Comparison of ENCODE assay signal across 1 cellular context in the genomic region with DNA sequence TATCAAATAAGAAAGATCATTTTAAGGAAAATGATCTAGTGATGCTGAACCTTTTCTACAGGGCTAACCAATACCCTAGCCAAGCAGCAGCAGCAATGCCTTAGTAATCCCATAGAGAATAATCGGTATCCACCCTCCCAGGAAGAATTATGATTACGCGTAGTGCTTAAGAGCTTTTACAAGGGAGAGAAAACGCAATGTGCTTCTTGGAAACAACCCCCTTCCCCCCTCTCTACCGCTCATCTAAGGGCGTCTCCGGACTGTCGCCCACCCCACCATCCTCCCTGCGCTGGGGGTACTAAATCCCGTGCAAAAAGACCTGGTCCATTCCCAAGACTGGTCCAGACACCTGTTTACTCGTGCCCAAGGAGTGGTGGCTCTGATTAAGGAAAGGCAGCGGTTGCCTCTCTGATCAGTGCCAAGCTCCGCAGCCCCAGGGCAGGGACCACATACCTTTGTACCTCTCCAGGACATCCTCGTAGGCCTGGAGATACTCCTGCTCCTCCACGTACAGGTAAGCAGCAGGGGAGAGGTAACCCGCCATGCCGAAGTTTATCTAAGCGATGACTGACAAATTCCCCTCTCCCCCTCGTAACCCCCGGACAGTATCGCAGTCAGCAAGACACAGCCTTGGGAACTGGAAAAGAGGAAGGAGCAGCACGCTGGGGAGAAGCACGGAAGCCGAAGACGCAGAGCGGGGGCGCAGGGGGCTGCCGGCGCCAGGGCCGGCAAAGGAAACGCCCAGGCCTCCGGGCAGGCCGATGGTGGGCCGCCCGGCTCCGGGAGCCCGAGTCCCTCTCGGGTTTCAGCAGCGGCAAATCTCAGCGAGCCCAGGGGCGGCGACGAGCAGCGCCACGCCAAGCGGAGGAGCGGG.
A peak's percentile ranks its signal among the peaks of the same experiment; 100 is the strongest.
TF ChIP-seq lines count a peak whose summit lies in the region.

No MANE protein-coding gene starts in this region.

TF ChIP-seq in HEK293, 187 proteins besides CTCF, POLR2A, EP300 and RAD21 (continued from another document and continues in another):
- TF ChIP-seq ZNF513 (tag by site-specific recombination; IDR thresholded peaks at IDR 0.05) (no peak), ZNF670 (tag by site-specific recombination; IDR thresholded peaks at IDR 0.05; ENCODE audit: low read depth) (no peak), ZBTB20 (tag by site-specific recombination; IDR thresholded peaks at IDR 0.05) (peak; percentile 56; the same call in 1 of the 2 replicates), ZNF521 (tag by site-specific recombination; IDR thresholded peaks at IDR 0.05) (no peak), ZXDB (tag by site-specific recombination; IDR thresholded peaks at IDR 0.05) (peak; percentile 64; the same call in 1 of the 2 replicates), ZNF169 (tag by site-specific recombination; IDR thresholded peaks at IDR 0.05) (no peak), ZNF221 (tag by site-specific recombination; IDR thresholded peaks at IDR 0.05; ENCODE audit: borderline replicate concordance) (no peak), GLI2 (tag by site-specific recombination; IDR thresholded peaks at IDR 0.05; ENCODE audit: borderline replicate concordance, low read depth) (no peak), ZFHX2 (tag by site-specific recombination; conservative IDR thresholded peaks at IDR 0.05) (peak; percentile 64), ZFP41 (tag by site-specific recombination; IDR thresholded peaks at IDR 0.05; ENCODE audit: borderline replicate concordance) (no peak), TSHZ1 (tag by site-specific recombination; IDR thresholded peaks at IDR 0.05; ENCODE audit: borderline replicate concordance) (no peak), ZNF174 (tag by site-specific recombination; IDR thresholded peaks at IDR 0.05) (no peak), HOXD13 (CRISPR knock-in tag; IDR thresholded peaks at IDR 0.05; ENCODE audit: borderline replicate concordance) (no peak), ZNF596 (tag by site-specific recombination; IDR thresholded peaks at IDR 0.05) (no peak), GLIS1 (tag by site-specific recombination; IDR thresholded peaks at IDR 0.05) (peak; percentile 24), KLF9 (tag by site-specific recombination; IDR thresholded peaks at IDR 0.05; ENCODE audit: low read depth) (peak; percentile 36), ZBTB8A (tag by site-specific recombination; IDR thresholded peaks at IDR 0.05) (peak; percentile 40; the same call in 1 of the 2 replicates), SETDB1 (IDR thresholded peaks at IDR 0.05; ENCODE audit: insufficient read length, low read length) (no peak), ZNF645 (tag by site-specific recombination; IDR thresholded peaks at IDR 0.05) (no peak), ZBTB1 (tag by site-specific recombination; IDR thresholded peaks at IDR 0.05) (no peak), ZNF146 (tag by site-specific recombination; IDR thresholded peaks at IDR 0.05) (no peak), BCL11A (tag by site-specific recombination; IDR thresholded peaks at IDR 0.05; ENCODE audit: low read depth) (no peak), ZNF529 (tag by site-specific recombination; IDR thresholded peaks at IDR 0.05; ENCODE audit: insufficient replicate concordance) (no peak), ZNF138 (tag by site-specific recombination; IDR thresholded peaks at IDR 0.05; ENCODE audit: borderline replicate concordance) (no peak), OVOL3 (tag by site-specific recombination; IDR thresholded peaks at IDR 0.05) (no peak), MEIS1 (CRISPR knock-in tag; IDR thresholded peaks at IDR 0.05; ENCODE audit: borderline replicate concordance) (no peak), ZNF324 (tag by site-specific recombination; IDR thresholded peaks at IDR 0.05) (no peak), TRIM28 (IDR thresholded peaks at IDR 0.05; ENCODE audit: borderline replicate concordance, low read length) (no peak), PRDM1 (tag by site-specific recombination; IDR thresholded peaks at IDR 0.05) (no peak), ZNF175 (tag by site-specific recombination; IDR thresholded peaks at IDR 0.05) (no peak), ZNF626 (tag by site-specific recombination; IDR thresholded peaks at IDR 0.05) (no peak), ZBTB21 (tag by site-specific recombination; IDR thresholded peaks at IDR 0.05) (no peak), ZNF114 (tag by site-specific recombination; IDR thresholded peaks at IDR 0.05) (no peak), RBAK (tag by site-specific recombination; IDR thresholded peaks at IDR 0.05) (no peak), ZNF830 (tag by site-specific recombination; IDR thresholded peaks at IDR 0.05; ENCODE audit: low read depth) (no peak), ZNF19 (tag by site-specific recombination; IDR thresholded peaks at IDR 0.05; ENCODE audit: low read depth) (no peak), ZNF677 (tag by site-specific recombination; IDR thresholded peaks at IDR 0.05) (0 out of 2 replicates have a peak, but pooled peaks have one; percentile 17), GLIS2 (tag by site-specific recombination; IDR thresholded peaks at IDR 0.05) (peak; percentile 61), ZNF768 (tag by site-specific recombination; IDR thresholded peaks at IDR 0.05) (no peak), ZNF37A (tag by site-specific recombination; IDR thresholded peaks at IDR 0.05) (no peak), ZNF274 (IDR thresholded peaks at IDR 0.05; ENCODE audit: low read length) (no peak), ZNF274 (tag by site-specific recombination; IDR thresholded peaks at IDR 0.05; ENCODE audit: borderline replicate concordance) (no peak), ZNF837 (tag by site-specific recombination; IDR thresholded peaks at IDR 0.05) (no peak), ZNF433 (tag by site-specific recombination; IDR thresholded peaks at IDR 0.05; ENCODE audit: low read depth) (no peak), ZNF664 (tag by site-specific recombination; IDR thresholded peaks at IDR 0.05) (no peak)
- TF ChIP-seq, protein P1, sequence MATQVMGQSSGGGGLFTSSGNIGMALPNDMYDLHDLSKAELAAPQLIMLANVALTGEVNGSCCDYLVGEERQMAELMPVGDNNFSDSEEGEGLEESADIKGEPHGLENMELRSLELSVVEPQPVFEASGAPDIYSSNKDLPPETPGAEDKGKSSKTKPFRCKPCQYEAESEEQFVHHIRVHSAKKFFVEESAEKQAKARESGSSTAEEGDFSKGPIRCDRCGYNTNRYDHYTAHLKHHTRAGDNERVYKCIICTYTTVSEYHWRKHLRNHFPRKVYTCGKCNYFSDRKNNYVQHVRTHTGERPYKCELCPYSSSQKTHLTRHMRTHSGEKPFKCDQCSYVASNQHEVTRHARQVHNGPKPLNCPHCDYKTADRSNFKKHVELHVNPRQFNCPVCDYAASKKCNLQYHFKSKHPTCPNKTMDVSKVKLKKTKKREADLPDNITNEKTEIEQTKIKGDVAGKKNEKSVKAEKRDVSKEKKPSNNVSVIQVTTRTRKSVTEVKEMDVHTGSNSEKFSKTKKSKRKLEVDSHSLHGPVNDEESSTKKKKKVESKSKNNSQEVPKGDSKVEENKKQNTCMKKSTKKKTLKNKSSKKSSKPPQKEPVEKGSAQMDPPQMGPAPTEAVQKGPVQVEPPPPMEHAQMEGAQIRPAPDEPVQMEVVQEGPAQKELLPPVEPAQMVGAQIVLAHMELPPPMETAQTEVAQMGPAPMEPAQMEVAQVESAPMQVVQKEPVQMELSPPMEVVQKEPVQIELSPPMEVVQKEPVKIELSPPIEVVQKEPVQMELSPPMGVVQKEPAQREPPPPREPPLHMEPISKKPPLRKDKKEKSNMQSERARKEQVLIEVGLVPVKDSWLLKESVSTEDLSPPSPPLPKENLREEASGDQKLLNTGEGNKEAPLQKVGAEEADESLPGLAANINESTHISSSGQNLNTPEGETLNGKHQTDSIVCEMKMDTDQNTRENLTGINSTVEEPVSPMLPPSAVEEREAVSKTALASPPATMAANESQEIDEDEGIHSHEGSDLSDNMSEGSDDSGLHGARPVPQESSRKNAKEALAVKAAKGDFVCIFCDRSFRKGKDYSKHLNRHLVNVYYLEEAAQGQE (tag by site-specific recombination; IDR thresholded peaks at IDR 0.05): no peak
- TF ChIP-seq, protein P2, sequence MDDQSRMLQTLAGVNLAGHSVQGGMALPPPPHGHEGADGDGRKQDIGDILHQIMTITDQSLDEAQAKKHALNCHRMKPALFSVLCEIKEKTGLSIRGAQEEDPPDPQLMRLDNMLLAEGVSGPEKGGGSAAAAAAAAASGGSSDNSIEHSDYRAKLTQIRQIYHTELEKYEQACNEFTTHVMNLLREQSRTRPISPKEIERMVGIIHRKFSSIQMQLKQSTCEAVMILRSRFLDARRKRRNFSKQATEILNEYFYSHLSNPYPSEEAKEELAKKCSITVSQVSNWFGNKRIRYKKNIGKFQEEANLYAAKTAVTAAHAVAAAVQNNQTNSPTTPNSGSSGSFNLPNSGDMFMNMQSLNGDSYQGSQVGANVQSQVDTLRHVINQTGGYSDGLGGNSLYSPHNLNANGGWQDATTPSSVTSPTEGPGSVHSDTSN (CRISPR knock-in tag; IDR thresholded peaks at IDR 0.05): no peak
- TF ChIP-seq, protein P3, sequence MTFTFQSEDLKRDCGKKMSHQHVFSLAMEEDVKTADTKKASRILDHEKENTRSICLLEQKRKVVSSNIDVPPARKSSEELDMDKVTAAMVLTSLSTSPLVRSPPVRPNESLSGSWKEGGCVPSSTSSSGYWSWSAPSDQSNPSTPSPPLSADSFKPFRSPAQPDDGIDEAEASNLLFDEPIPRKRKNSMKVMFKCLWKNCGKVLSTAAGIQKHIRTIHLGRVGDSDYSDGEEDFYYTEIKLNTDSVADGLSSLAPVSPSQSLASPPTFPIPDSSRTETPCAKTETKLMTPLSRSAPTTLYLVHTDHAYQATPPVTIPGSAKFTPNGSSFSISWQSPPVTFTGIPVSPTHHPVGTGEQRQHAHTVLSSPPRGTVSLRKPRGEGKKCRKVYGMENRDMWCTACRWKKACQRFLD (tag by site-specific recombination; IDR thresholded peaks at IDR 0.05): no peak
- TF ChIP-seq, protein P4, sequence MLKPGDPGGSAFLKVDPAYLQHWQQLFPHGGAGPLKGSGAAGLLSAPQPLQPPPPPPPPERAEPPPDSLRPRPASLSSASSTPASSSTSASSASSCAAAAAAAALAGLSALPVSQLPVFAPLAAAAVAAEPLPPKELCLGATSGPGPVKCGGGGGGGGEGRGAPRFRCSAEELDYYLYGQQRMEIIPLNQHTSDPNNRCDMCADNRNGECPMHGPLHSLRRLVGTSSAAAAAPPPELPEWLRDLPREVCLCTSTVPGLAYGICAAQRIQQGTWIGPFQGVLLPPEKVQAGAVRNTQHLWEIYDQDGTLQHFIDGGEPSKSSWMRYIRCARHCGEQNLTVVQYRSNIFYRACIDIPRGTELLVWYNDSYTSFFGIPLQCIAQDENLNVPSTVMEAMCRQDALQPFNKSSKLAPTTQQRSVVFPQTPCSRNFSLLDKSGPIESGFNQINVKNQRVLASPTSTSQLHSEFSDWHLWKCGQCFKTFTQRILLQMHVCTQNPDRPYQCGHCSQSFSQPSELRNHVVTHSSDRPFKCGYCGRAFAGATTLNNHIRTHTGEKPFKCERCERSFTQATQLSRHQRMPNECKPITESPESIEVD (tag by site-specific recombination; IDR thresholded peaks at IDR 0.05): peak; percentile 40
- TF ChIP-seq, protein P5, sequence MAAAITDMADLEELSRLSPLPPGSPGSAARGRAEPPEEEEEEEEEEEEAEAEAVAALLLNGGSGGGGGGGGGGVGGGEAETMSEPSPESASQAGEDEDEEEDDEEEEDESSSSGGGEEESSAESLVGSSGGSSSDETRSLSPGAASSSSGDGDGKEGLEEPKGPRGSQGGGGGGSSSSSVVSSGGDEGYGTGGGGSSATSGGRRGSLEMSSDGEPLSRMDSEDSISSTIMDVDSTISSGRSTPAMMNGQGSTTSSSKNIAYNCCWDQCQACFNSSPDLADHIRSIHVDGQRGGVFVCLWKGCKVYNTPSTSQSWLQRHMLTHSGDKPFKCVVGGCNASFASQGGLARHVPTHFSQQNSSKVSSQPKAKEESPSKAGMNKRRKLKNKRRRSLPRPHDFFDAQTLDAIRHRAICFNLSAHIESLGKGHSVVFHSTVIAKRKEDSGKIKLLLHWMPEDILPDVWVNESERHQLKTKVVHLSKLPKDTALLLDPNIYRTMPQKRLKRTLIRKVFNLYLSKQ (tag by site-specific recombination; IDR thresholded peaks at IDR 0.05; ENCODE audit: borderline replicate concordance): no peak
